ENCODE assay signal across 27 cellular contexts in genomic region chr6:34969662-34970265, GRCh38.
A peak's percentile ranks its signal among the peaks of the same experiment; 100 is the strongest.
DNase-seq lines count a peak whose midpoint lies in the region; ATAC-seq, FAIRE-seq and TF ChIP-seq lines count a peak whose summit lies in the region.
"Had no signal": no experiment of that assay in that cellular context is flagged by ENCODE, and none has a peak within 500 bp of the region (broad histone marks: within the 10 kb centered on the region; RNA-seq: fewer than 3 reads in every experiment).

No MANE protein-coding gene starts in this region.

- H2BK5ac ChIP-seq in mesenchymal stem cell (ENCODE audit: low read depth, low read length, poor library complexity, severe bottlenecking), result no peak overlapping the region

- H3K4me3 ChIP-seq in K562 (no peak overlapping the region), mesenchymal stem cell (ENCODE audit: insufficient read depth in 1 of 2, low read depth in 1 of 2, low read length in 2 of 2) (no peak overlapping the region)
- H3K4me3 ChIP-seq: lower lobe of right lung, mucosa of descending colon, pancreas, tibial artery had no signal

- H3K27me3 ChIP-seq in K562 (ENCODE audit: control insufficient read depth in 2 of 2, insufficient read depth in 2 of 2, low read length in 2 of 2) (no peaks in the 10 kb centered on the region), mesenchymal stem cell (ENCODE audit: control insufficient read depth in 1 of 2, insufficient read depth in 1 of 2, low read length in 2 of 2) (no peaks in the 10 kb centered on the region)
- H3K27me3 ChIP-seq: pancreas, tibial artery had no signal

- in situ Hi-C loops in K562 (cut with MboI), result no loop called here

- peaks cover 12% of the 10 kb centered on the region; the same call in 2 of the 3 replicates for H3K36me3 ChIP-seq in K562 (ENCODE audit: control insufficient read depth, insufficient read depth, low read length)
- H3K36me3 ChIP-seq in mesenchymal stem cell (ENCODE audit: control insufficient read depth in 1 of 2, insufficient read depth in 2 of 2, low read depth in 1 of 2, low read length in 2 of 2), result peaks cover 3 to 6% of the 10 kb centered on the region in 2 experiments

- H3K18ac ChIP-seq in mesenchymal stem cell (ENCODE audit: low read depth in 1 of 2, low read length in 2 of 2), result no peak overlapping the region

- 69% methylated on average over 7 of the region's 7 CpGs for WGBS in K562 (ENCODE audit: insufficient coverage, low coverage, missing lambda C conversion rate)
- WGBS in mesenchymal stem cell, result 89% methylated on average over 7 of the region's 7 CpGs

- H2AK5ac ChIP-seq in mesenchymal stem cell (ENCODE audit: low read length, severe bottlenecking), result no peak overlapping the region

- H3K4me2 ChIP-seq in K562 (ENCODE audit: insufficient read depth, low read length) (peak overlapping the region; percentile 20; the same call in 1 of the 2 replicates), mesenchymal stem cell (ENCODE audit: low read length, poor library complexity, severe bottlenecking) (no peak overlapping the region)

- no peaks in the 10 kb centered on the region for H3K79me2 ChIP-seq in K562 (ENCODE audit: control insufficient read depth, insufficient read depth, low read length)

- DNase-seq in ELR (ENCODE audit: low read depth) (peak; percentile 37), HPDE6-E6E7 (ENCODE audit: extremely low spot score) (peak; percentile 35), K562 (ENCODE audit: extremely low read depth in 1 of 4, low spot score in 3 of 4) (peak; percentile 48 to 77 (median 61)), mesenchymal stem cell (peak; percentile 43), amygdala (lab: John Stamatoyannopoulos, UW) (no peak), urothelium cell line (ENCODE audit: low spot score) (no peak)
- DNase-seq: activated CD4-positive, alpha-beta T cell treated with anti-CD3 and anti-CD28 coated beads, Interleukin-2, amount 50 U/mL, for 1 hour; activated naive CD4-positive, alpha-beta T cell treated with anti-CD3 and anti-CD28 coated beads, Interleukin-2, amount 50 U/mL, for 16 hours; DND-41; kidney; lower lobe of right lung; mucosa of descending colon; NCI-H1694 treated with DMSO at 0.1 percent for 48 hours; NCI-H526; NK-92 treated with Interleukin-12 subunit alpha and Interleukin-12 subunit beta, amount 100 ng/mL, for 24 hours; pancreas; retina; SHP77 treated with DMSO at 0.1 percent for 48 hours; small intestine; stimulated activated CD4-positive, alpha-beta T cell treated with anti-CD3 and anti-CD28 coated beads, Interleukin-1b, Interleukin-23, amount 100 ng/mL, for 48 hours; stimulated activated CD8-positive, alpha-beta memory T cell treated with anti-CD3 and anti-CD28 coated beads, Interleukin-4, amount 100 ng/mL, for 48 hours; tibial artery had no signal

- peak; percentile 80 for FAIRE-seq in K562 (lab: Jason Lieb, UNC)
- no peak for FAIRE-seq in urothelium cell line (lab: Jason Lieb, UNC)
- FAIRE-seq: kidney, pancreas, small intestine had no signal

- TF ChIP-seq EP300 in K562 (IDR thresholded peaks at IDR 0.05; ENCODE audit: low read length), result peak; percentile 39; the same call in 1 of the 2 replicates

- no peak overlapping the region for H4K91ac ChIP-seq in mesenchymal stem cell (ENCODE audit: low read length)

- CTCF ChIA-PET in K562 (lab: Yijun Ruan, JAX; ENCODE audit: low intra/inter-chr PET ratio), result no interaction called here

- H3K14ac ChIP-seq in mesenchymal stem cell (ENCODE audit: low read length in 2 of 2), result no peak overlapping the region

- ATAC-seq in K562 (peak; percentile 88), HG03039 (IDR thresholded peaks at IDR 0.05; ENCODE audit: unreplicated experiment) (no peak)
- ATAC-seq: activated T-helper 17 cell treated with anti-CD3 and anti-CD28 coated beads, Interleukin-2, amount 50 U/mL, for 72 hours; HCT116; lower lobe of right lung; mucosa of descending colon; pancreas had no signal

- H3K4ac ChIP-seq in mesenchymal stem cell (ENCODE audit: low read depth in 1 of 2, low read length in 2 of 2), result no peak overlapping the region

- no peak overlapping the region for H2BK120ac ChIP-seq in mesenchymal stem cell (ENCODE audit: low read depth, low read length)

- intact Hi-C loops in K562 (cut with micrococcal nuclease), result loop anchor here (10.0 kb wide), 1 partner anchor 175 kb away; the partner anchor contains the start of gene BLTP3A

- H2BK12ac ChIP-seq in mesenchymal stem cell (ENCODE audit: low read length in 2 of 2), result no peak overlapping the region

- no peak for TF ChIP-seq CTCF in K562 (IDR thresholded peaks at IDR 0.05 in 2 of 3, conservative IDR thresholded peaks at IDR 0.05 in 1 of 3; ENCODE audit: insufficient read depth in 2 of 3, low read depth in 1 of 3, low read length in 3 of 3)

- H2BK15ac ChIP-seq in mesenchymal stem cell (ENCODE audit: low read depth, poor library complexity, severe bottlenecking), result no peak overlapping the region

- H3K9me3 ChIP-seq in K562 (replicated peaks; ENCODE audit: control insufficient read depth, insufficient read depth, low read depth, low read length) (no peaks in the 10 kb centered on the region), mesenchymal stem cell (ENCODE audit: control insufficient read depth, low read length) (no peaks in the 10 kb centered on the region)
- H3K9me3 ChIP-seq: lower lobe of right lung, mucosa of descending colon, pancreas had no signal

- no peak overlapping the region for H3K23ac ChIP-seq in mesenchymal stem cell (ENCODE audit: low read length in 2 of 2)

- H3K9ac ChIP-seq in K562 (ENCODE audit: insufficient read depth in 1 of 2, low read depth in 2 of 2, low read length in 2 of 2) (no peak overlapping the region), mesenchymal stem cell (ENCODE audit: low read length) (no peak overlapping the region)

- no TSS peak for BruUV-seq in K562 (replicated peaks; lab: Mats Ljungman, UMichigan)

- no peaks in the 10 kb centered on the region for H3K9me1 ChIP-seq in K562 (ENCODE audit: control insufficient read depth, insufficient read depth, low read length)

- no peak for TF ChIP-seq POLR2A in K562 (conservative IDR thresholded peaks at IDR 0.05)

- H4K20me1 ChIP-seq in K562 (replicated peaks; ENCODE audit: control insufficient read depth, insufficient read depth, low read length), result 0 out of 2 replicates have a peak, but pooled peaks cover 5% of the 10 kb centered on the region

- H4K8ac ChIP-seq in mesenchymal stem cell (ENCODE audit: low read length), result no peak overlapping the region

- H3K4me1 ChIP-seq in K562 (replicated peaks in 1 of 2; ENCODE audit: control insufficient read depth in 2 of 2, insufficient read depth in 2 of 2, low read length in 2 of 2) (peaks cover 7 to 8% of the 10 kb centered on the region in 2 experiments; a peak in 4 of 5 replicates), mesenchymal stem cell (ENCODE audit: control insufficient read depth, insufficient read depth, low read depth, low read length) (no peaks in the 10 kb centered on the region)
- H3K4me1 ChIP-seq: pancreas had no signal

- H3K79me1 ChIP-seq in mesenchymal stem cell (replicated peaks; ENCODE audit: low read length, poor library complexity, severe bottlenecking), result peaks cover 10% of the 10 kb centered on the region

- POLR2A ChIA-PET in K562 (lab: Yijun Ruan, JAX), result interaction anchor here (0.6 to 2.4 kb wide), 8 partner anchors 9 to 453 kb away, joined by 3 to 15 read pairs (median 4); no protein-coding TSS in a partner anchor

- H2AFZ ChIP-seq in K562 (ENCODE audit: low read depth, low read length) (no peak overlapping the region; the same call in 1 of the 2 replicates), mesenchymal stem cell (ENCODE audit: low read depth, low read length) (no peak overlapping the region)

- H3K27ac ChIP-seq in K562 (ENCODE audit: extremely low read depth, low read depth, low read length) (peak overlapping the region; percentile 1; the same call in 1 of the 3 replicates), mesenchymal stem cell (ENCODE audit: low read length, poor library complexity, severe bottlenecking) (no peak overlapping the region)
- H3K27ac ChIP-seq: C4-2B, lower lobe of right lung, pancreas, tibial artery, VCaP had no signal

- no peak for TF ChIP-seq RAD21 in K562 (CRISPR knock-in tag; conservative IDR thresholded peaks at IDR 0.05 in 1 of 2, IDR thresholded peaks at IDR 0.05 in 1 of 2)

TF ChIP-seq in K562, 482 proteins besides CTCF, POLR2A, EP300 and RAD21 (continues in another document):
- TF ChIP-seq PPARD (CRISPR knock-in tag; IDR thresholded peaks at IDR 0.05) (no peak), ZMIZ1 (IDR thresholded peaks at IDR 0.05; ENCODE audit: low read depth in 2 of 2, low read length in 2 of 2) (no peak)

Comparison
In these comparisons a context has a peak if more than half of its experiments do, and no peak if none do; other contexts are left out.
1. DNase-seq: peak in ELR (single experiment), HPDE6-E6E7 (single experiment), K562 (4 of 4) and mesenchymal stem cell (single experiment); none in amygdala (0 of 56) and urothelium cell line (single experiment).